ENCODE assay signal across 1 cellular context in genomic region chr17:28896884-28897768, GRCh38.
TF ChIP-seq lines count a peak whose summit lies in the region.

FLOT2 (minus strand) TSS chr17:28897733; CDS start chr17:28897574, 159 bp downstream.

TF ChIP-seq in HEK293, 187 proteins besides CTCF, POLR2A, EP300 and RAD21 (continued from another document):
- TF ChIP-seq ZNF10 (tag by site-specific recombination; IDR thresholded peaks at IDR 0.05) (peak; percentile 65; the same call in 1 of the 2 replicates), ZBTB48 (tag by site-specific recombination; IDR thresholded peaks at IDR 0.05) (no peak), ZNF211 (tag by site-specific recombination; IDR thresholded peaks at IDR 0.05; ENCODE audit: low read depth) (no peak), ZBTB11 (tag by site-specific recombination; conservative IDR thresholded peaks at IDR 0.05; ENCODE audit: low read depth) (no peak; the same call in none of the 2 replicates), SP2 (tag by site-specific recombination; IDR thresholded peaks at IDR 0.05) (peak; percentile 66), PRDM4 (tag by site-specific recombination; IDR thresholded peaks at IDR 0.05) (no peak), ZBTB21 (tag by site-specific recombination; IDR thresholded peaks at IDR 0.05) (no peak), ZNF2 (tag by site-specific recombination; IDR thresholded peaks at IDR 0.05) (peak; percentile 62; the same call in 1 of the 2 replicates), ZNF362 (tag by site-specific recombination; IDR thresholded peaks at IDR 0.05) (no peak), AEBP2 (tag by site-specific recombination; IDR thresholded peaks at IDR 0.05; ENCODE audit: borderline replicate concordance) (no peak), FEZF1 (tag by site-specific recombination; IDR thresholded peaks at IDR 0.05) (no peak), ZNF624 (tag by site-specific recombination; IDR thresholded peaks at IDR 0.05) (no peak), YY2 (tag by site-specific recombination; IDR thresholded peaks at IDR 0.05) (no peak), OSR2 (tag by site-specific recombination; IDR thresholded peaks at IDR 0.05) (no peak), ZBTB1 (tag by site-specific recombination; IDR thresholded peaks at IDR 0.05) (no peak), ZNF138 (tag by site-specific recombination; IDR thresholded peaks at IDR 0.05; ENCODE audit: borderline replicate concordance) (no peak), ZSCAN23 (tag by site-specific recombination; IDR thresholded peaks at IDR 0.05) (no peak), ZNF398 (tag by site-specific recombination; IDR thresholded peaks at IDR 0.05) (peak; percentile 93), ZNF248 (tag by site-specific recombination; IDR thresholded peaks at IDR 0.05) (no peak), PBX3 (CRISPR knock-in tag; IDR thresholded peaks at IDR 0.05) (peak; percentile 60; the same call in 1 of the 2 replicates), ZNF266 (tag by site-specific recombination; IDR thresholded peaks at IDR 0.05; ENCODE audit: low read depth) (no peak), SETDB1 (IDR thresholded peaks at IDR 0.05; ENCODE audit: insufficient read length, low read length) (no peak), ZNF24 (tag by site-specific recombination; IDR thresholded peaks at IDR 0.05) (0 out of 2 replicates have a peak, but pooled peaks have one; percentile 35), KLF17 (tag by site-specific recombination; IDR thresholded peaks at IDR 0.05) (peak; percentile 78; the same call in 1 of the 2 replicates), ZNF223 (tag by site-specific recombination; IDR thresholded peaks at IDR 0.05) (no peak), ZNF791 (tag by site-specific recombination; IDR thresholded peaks at IDR 0.05) (no peak), ZNF112 (tag by site-specific recombination; IDR thresholded peaks at IDR 0.05) (no peak), ZNF221 (tag by site-specific recombination; IDR thresholded peaks at IDR 0.05; ENCODE audit: borderline replicate concordance) (no peak), BCL11A (tag by site-specific recombination; IDR thresholded peaks at IDR 0.05; ENCODE audit: low read depth) (no peak), ZNF311 (tag by site-specific recombination; IDR thresholded peaks at IDR 0.05; ENCODE audit: borderline replicate concordance) (no peak), ATF2 (tag by site-specific recombination; IDR thresholded peaks at IDR 0.05; ENCODE audit: low read depth) (no peak), TRIM28 (IDR thresholded peaks at IDR 0.05; ENCODE audit: borderline replicate concordance, low read length) (no peak), ZNF184 (tag by site-specific recombination; IDR thresholded peaks at IDR 0.05) (0 out of 2 replicates have a peak, but pooled peaks have one; percentile 9), ZNF324 (tag by site-specific recombination; IDR thresholded peaks at IDR 0.05) (peak; percentile 29; the same call in 1 of the 2 replicates), KLF9 (tag by site-specific recombination; IDR thresholded peaks at IDR 0.05; ENCODE audit: low read depth) (peak; percentile 59), ZNF202 (tag by site-specific recombination; IDR thresholded peaks at IDR 0.05; ENCODE audit: borderline replicate concordance) (no peak)
